9 cellular contexts compared by ENCODE assay signal in the genomic region with DNA sequence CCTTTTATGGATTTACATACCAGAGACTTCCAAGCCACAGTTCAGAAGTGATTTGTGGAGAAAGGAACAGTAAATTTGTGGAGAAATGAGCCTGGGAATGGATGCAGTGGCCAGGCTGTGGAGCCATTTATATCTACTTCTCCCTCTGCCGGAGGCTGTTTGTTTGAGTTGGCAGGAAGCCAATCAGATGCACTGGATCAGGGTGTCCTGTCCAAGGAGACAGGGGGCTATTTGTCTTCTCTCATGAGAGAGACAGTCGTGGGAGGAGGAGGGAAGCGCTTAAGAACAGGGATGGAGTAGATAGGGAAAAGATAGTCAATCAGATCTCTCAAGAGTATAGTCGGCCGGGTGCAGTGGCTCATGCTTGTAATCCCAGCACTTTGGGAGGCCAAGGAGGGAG. TPM values are rescaled to one million over a fixed set of nuclear protein-coding genes. Genes with fewer than 3 reads are reported as not detected.
DNase-seq lines count a peak whose midpoint lies in the region; ATAC-seq and TF ChIP-seq lines count a peak whose summit lies in the region.
"Had no signal": no experiment of that assay in that cellular context is flagged by ENCODE, and none has a peak within 500 bp of the region (broad histone marks: within the 10 kb centered on the region; RNA-seq: fewer than 3 reads in every experiment).

No MANE protein-coding gene starts in this region.

- H3K4me1 ChIP-seq in GM23248 (ENCODE audit: insufficient read depth) = no peaks in the 10 kb centered on the region

- peaks cover 42% of the 10 kb centered on the region for H3K27me3 ChIP-seq in GM23248 (replicated peaks; ENCODE audit: insufficient read depth)

- intact Hi-C loops in posterior cingulate gyrus (cut with DNase I) = no loop called here
- intact Hi-C loops in activated CD8-positive, alpha-beta T cell treated with anti-CD3 and anti-CD28 coated beads for 36 hours (cut with micrococcal nuclease) = no loop called here

- POLR2A ChIA-PET in activated CD8-positive, alpha-beta T cell treated with anti-CD3 and anti-CD28 coated beads for 36 hours (lab: Charles Lee) = interaction anchor here (1.6 kb wide), 1 partner anchor 24 kb away, joined by 5 read pairs; the partner anchor contains the start of gene NAXE

- CTCF ChIA-PET in activated CD8-positive, alpha-beta T cell treated with anti-CD3 and anti-CD28 coated beads for 36 hours (lab: Charles Lee) = interaction anchor here (0.9 to 6.5 kb wide), 5 partner anchors 8 to 231 kb away, joined by 3 to 88 read pairs (median 10); no protein-coding TSS in a partner anchor

- no peak overlapping the region for H3K27ac Mint-ChIP-seq in activated CD8-positive, alpha-beta T cell treated with anti-CD3 and anti-CD28 coated beads for 36 hours
- H3K27ac Mint-ChIP-seq in osteocyte (ENCODE audit: unreplicated experiment) = no peak overlapping the region

- H3K9me3 ChIP-seq in GM23248 (ENCODE audit: low read depth) = no peaks in the 10 kb centered on the region

- ATAC-seq in activated CD8-positive, alpha-beta T cell treated with anti-CD3 and anti-CD28 coated beads for 36 hours = no peak
- ATAC-seq in HG02970 (IDR thresholded peaks at IDR 0.05; ENCODE audit: low FRiP score, unreplicated experiment) = no peak

- H3K79me2 ChIP-seq in GM23248 (ENCODE audit: insufficient read depth) = no peaks in the 10 kb centered on the region

- no peaks in the 10 kb centered on the region for H3K9me2 ChIP-seq in GM23248 (ENCODE audit: insufficient read depth)

- H3K27me3 Mint-ChIP-seq in activated CD8-positive, alpha-beta T cell treated with anti-CD3 and anti-CD28 coated beads for 36 hours = peaks cover 29% of the 10 kb centered on the region
- H3K27me3 Mint-ChIP-seq in osteocyte (ENCODE audit: unreplicated experiment) = peaks cover 62% of the 10 kb centered on the region

- H3K36me3 ChIP-seq in GM23248 (ENCODE audit: low read depth) = no peaks in the 10 kb centered on the region

- no peak overlapping the region for H3K27ac ChIP-seq in GM23248

- H3F3A ChIP-seq in GM23248 (ENCODE audit: insufficient read depth) = no peaks in the 10 kb centered on the region

- H3K9me3 Mint-ChIP-seq in activated CD8-positive, alpha-beta T cell treated with anti-CD3 and anti-CD28 coated beads for 36 hours = no peaks in the 10 kb centered on the region
- no peaks in the 10 kb centered on the region for H3K9me3 Mint-ChIP-seq in osteocyte (ENCODE audit: unreplicated experiment)

- WGBS in GM23248 (ENCODE audit: low coverage in 1 of 2, low lambda C conversion rate in 2 of 2, missing lambda C conversion rate in 2 of 2), 2 experiments = 38 to 40% methylated on average over 5 of the region's 5 CpGs

- H3K4me2 ChIP-seq in GM23248 (ENCODE audit: unreplicated experiment) = no peak overlapping the region

- no peak overlapping the region for H3K4me3 Mint-ChIP-seq in activated CD8-positive, alpha-beta T cell treated with anti-CD3 and anti-CD28 coated beads for 36 hours
- no peak overlapping the region for H3K4me3 Mint-ChIP-seq in osteocyte (ENCODE audit: unreplicated experiment)

- no peaks in the 10 kb centered on the region for H4K20me1 ChIP-seq in GM23248 (ENCODE audit: insufficient read depth)

- no peak for TF ChIP-seq CTCF in activated CD8-positive, alpha-beta T cell treated with anti-CD3 and anti-CD28 coated beads for 36 hours (IDR thresholded peaks at IDR 0.05)
- no peak for TF ChIP-seq CTCF in osteocyte (IDR thresholded peaks at IDR 0.05)

- H3K36me3 Mint-ChIP-seq in activated CD8-positive, alpha-beta T cell treated with anti-CD3 and anti-CD28 coated beads for 36 hours (ENCODE audit: low read depth) = no peaks in the 10 kb centered on the region
- no peaks in the 10 kb centered on the region for H3K36me3 Mint-ChIP-seq in osteocyte (ENCODE audit: unreplicated experiment)

- no peak overlapping the region for H2AFZ ChIP-seq in GM23248

- in situ Hi-C loops in GM23248 (cut with MboI) = no loop called here

- no peak overlapping the region for H3K9ac ChIP-seq in GM23248

- H3K4me3 ChIP-seq in GM23248 = no peak overlapping the region

- DNase-seq in GM23248 (peak; percentile 38), NCI-H82 (lab: John Stamatoyannopoulos, UW) (peak; percentile 97), fibroblast of peridontal ligament (ENCODE audit: extremely low read depth) (peak; percentile 28), posterior cingulate gyrus (peak in 9 of 10 donors; percentile 58 to 95 (median 75)), NCI-H2171 treated with DMSO at 0.1 percent for 48 hours (lab: John Stamatoyannopoulos, UW) (no peak), osteocyte (ENCODE audit: extremely low spot score, unreplicated experiment) (no peak)
- DNase-seq in activated CD8-positive, alpha-beta T cell treated with anti-CD3 and anti-CD28 coated beads for 36 hours = no peak

- H3K4me1 Mint-ChIP-seq in activated CD8-positive, alpha-beta T cell treated with anti-CD3 and anti-CD28 coated beads for 36 hours (ENCODE audit: low read depth) = no peaks in the 10 kb centered on the region
- H3K4me1 Mint-ChIP-seq in osteocyte (ENCODE audit: unreplicated experiment) = peaks cover 9% of the 10 kb centered on the region

RNA-seq across cellular contexts. Expression of gene HAPLN2, which starts 2.8 kb away (rescaled TPM):
- total RNA-seq in GM23248 (2014; rRNA removed; shearing (Covaris generic)) = not detected in 2 replicates
- polyA plus RNA-seq in GM23248 (2016; fragmentation: Nextera tagmentation; extraction: Ambion mirVana) = not detected in 2 replicates
- not detected for total RNA-seq in activated CD8-positive, alpha-beta T cell treated with anti-CD3 and anti-CD28 coated beads for 36 hours
- total RNA-seq in osteocyte = 0.35 TPM in 1 of 2 replicates, not detected in the other

RNA-seq across cellular contexts. Expression of gene GPATCH4, which starts 15.2 kb away (rescaled TPM):
- 9.5 and 12.5 TPM in 2 replicates for total RNA-seq in GM23248 (2014; rRNA removed; shearing (Covaris generic))
- 43.0 and 46.6 TPM in 2 replicates for polyA plus RNA-seq in GM23248 (2016; fragmentation: Nextera tagmentation; extraction: Ambion mirVana)
- 10 to 100 TPM; 50.7 to 51.0 TPM for total RNA-seq in activated CD8-positive, alpha-beta T cell treated with anti-CD3 and anti-CD28 coated beads for 36 hours
- 17.2 and 20.6 TPM in 2 replicates for total RNA-seq in osteocyte

RNA-seq across cellular contexts. Expression of gene NAXE, which starts 24.9 kb away (rescaled TPM):
- 51.2 and 68.7 TPM in 2 replicates for total RNA-seq in GM23248 (2014; rRNA removed; shearing (Covaris generic))
- polyA plus RNA-seq in GM23248 (2016; fragmentation: Nextera tagmentation; extraction: Ambion mirVana) = 86.2 and 87.4 TPM in 2 replicates
- 10 to 100 TPM; 65.4 to 68.6 TPM for total RNA-seq in activated CD8-positive, alpha-beta T cell treated with anti-CD3 and anti-CD28 coated beads for 36 hours
- total RNA-seq in osteocyte = 59.2 and 63.4 TPM in 2 replicates

RNA-seq across cellular contexts. Expression of gene BCAN, which starts 25.5 kb away (rescaled TPM):
- not detected in 2 replicates for total RNA-seq in GM23248 (2014; rRNA removed; shearing (Covaris generic))
- polyA plus RNA-seq in GM23248 (2016; fragmentation: Nextera tagmentation; extraction: Ambion mirVana) = not detected in 2 replicates
- not detected for total RNA-seq in activated CD8-positive, alpha-beta T cell treated with anti-CD3 and anti-CD28 coated beads for 36 hours
- total RNA-seq in osteocyte = 0.29 and 0.43 TPM in 2 replicates
- total RNA-seq: mononuclear cell had no signal

RNA-seq across cellular contexts. Expression of gene TTC24, which starts 36.9 kb away (rescaled TPM):
- total RNA-seq in GM23248 (2014; rRNA removed; shearing (Covaris generic)) = not detected in 2 replicates
- not detected in 2 replicates for polyA plus RNA-seq in GM23248 (2016; fragmentation: Nextera tagmentation; extraction: Ambion mirVana)
- 10 to 100 TPM; 19.8 to 20.2 TPM for total RNA-seq in activated CD8-positive, alpha-beta T cell treated with anti-CD3 and anti-CD28 coated beads for 36 hours
- total RNA-seq in osteocyte = not detected in 2 replicates

Comparison
In these comparisons a context has a peak if more than half of its experiments do, and no peak if none do; other contexts are left out.
1. DNase-seq: peak in GM23248 (single experiment), NCI-H82 (single experiment), fibroblast of peridontal ligament (single experiment) and posterior cingulate gyrus (9 of 10); none in NCI-H2171 treated with DMSO at 0.1 percent for 48 hours (single experiment), activated CD8-positive, alpha-beta T cell treated with anti-CD3 and anti-CD28 coated beads for 36 hours (single experiment) and osteocyte (single experiment).